1 cellular context compared by ENCODE assay signal in the genomic region with DNA sequence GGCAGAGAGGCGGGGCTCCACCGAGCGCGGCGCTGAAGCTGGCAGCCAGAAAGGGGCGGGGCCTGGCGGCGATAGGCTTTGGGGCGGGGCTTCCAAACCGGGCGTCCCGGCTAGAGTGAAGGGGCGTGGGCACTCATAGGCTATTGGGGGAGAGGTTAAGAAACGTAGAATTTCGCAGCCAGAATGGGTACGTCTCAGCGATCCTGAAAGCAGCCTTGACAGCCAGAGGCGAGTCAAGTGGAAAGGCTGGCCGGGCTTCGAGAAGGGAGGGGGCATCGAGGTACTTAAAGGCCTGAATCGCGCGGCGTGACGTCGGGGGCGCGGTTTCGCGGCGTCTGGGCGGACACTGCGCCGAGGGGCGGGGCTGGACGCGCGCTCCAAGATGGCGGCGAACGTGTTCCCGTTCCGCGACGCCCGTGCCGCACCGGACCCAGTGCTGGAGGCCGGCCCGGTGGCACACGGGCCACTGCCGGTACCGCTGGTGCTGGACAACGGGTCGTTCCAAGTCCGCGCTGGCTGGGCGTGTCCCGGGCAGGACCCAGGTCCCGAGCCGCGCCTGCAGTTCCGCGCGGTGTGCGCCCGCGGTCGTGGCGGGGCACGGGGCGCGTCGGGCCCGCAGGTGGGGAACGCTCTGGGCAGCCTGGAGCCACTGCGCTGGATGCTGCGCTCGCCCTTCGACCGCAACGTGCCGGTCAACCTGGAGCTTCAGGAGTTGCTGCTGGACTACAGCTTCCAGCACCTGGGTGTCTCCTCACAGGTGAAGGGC.
TF ChIP-seq lines count a peak whose summit lies in the region.

Gene ACTR5 (plus strand): TSS at position 364 of the 766 bp plus-strand sequence. CDS start 19 bp downstream, at position 383.

TF ChIP-seq in HEK293, 187 proteins besides CTCF, POLR2A, EP300 and RAD21 (continued from another document and continues in another):
- TF ChIP-seq ZNF140 (tag by site-specific recombination; IDR thresholded peaks at IDR 0.05) (no peak), ZNF423 (tag by site-specific recombination; IDR thresholded peaks at IDR 0.05) (no peak), ZNF660 (tag by site-specific recombination; IDR thresholded peaks at IDR 0.05) (no peak; the same call in 1 of the 2 replicates), RBAK (tag by site-specific recombination; IDR thresholded peaks at IDR 0.05) (no peak), ZNF600 (tag by site-specific recombination; IDR thresholded peaks at IDR 0.05) (peak; percentile 62; the same call in 1 of the 2 replicates), REPIN1 (tag by site-specific recombination; IDR thresholded peaks at IDR 0.05; ENCODE audit: low read depth) (no peak), SCRT1 (tag by site-specific recombination; IDR thresholded peaks at IDR 0.05; ENCODE audit: borderline replicate concordance) (no peak), SP7 (tag by site-specific recombination; IDR thresholded peaks at IDR 0.05) (peak; percentile 29; the same call in 1 of the 2 replicates), ZNF26 (tag by site-specific recombination; IDR thresholded peaks at IDR 0.05) (no peak), ZBTB8A (tag by site-specific recombination; IDR thresholded peaks at IDR 0.05) (peak; percentile 80), ZNF561 (tag by site-specific recombination; IDR thresholded peaks at IDR 0.05; ENCODE audit: borderline replicate concordance) (peak; percentile 92), SP2 (tag by site-specific recombination; IDR thresholded peaks at IDR 0.05) (peak; percentile 80), ZNF76 (tag by site-specific recombination; IDR thresholded peaks at IDR 0.05; ENCODE audit: borderline replicate concordance, low read depth) (peak; percentile 20; the same call in 1 of the 2 replicates), KLF8 (tag by site-specific recombination; IDR thresholded peaks at IDR 0.05) (peak; percentile 97), MEIS1 (CRISPR knock-in tag; IDR thresholded peaks at IDR 0.05; ENCODE audit: borderline replicate concordance) (no peak), WT1 (tag by site-specific recombination; IDR thresholded peaks at IDR 0.05) (no peak), ZSCAN5A (tag by site-specific recombination; IDR thresholded peaks at IDR 0.05) (peak; percentile 75; the same call in 1 of the 2 replicates), ZNF184 (tag by site-specific recombination; IDR thresholded peaks at IDR 0.05) (no peak), EGR2 (tag by site-specific recombination; IDR thresholded peaks at IDR 0.05; ENCODE audit: low read depth) (no peak), ZEB2 (tag by site-specific recombination; IDR thresholded peaks at IDR 0.05) (peak; percentile 53), KLF1 (tag by site-specific recombination; IDR thresholded peaks at IDR 0.05) (peak; percentile 77), ZNF341 (tag by site-specific recombination; IDR thresholded peaks at IDR 0.05; ENCODE audit: low read depth) (no peak), ZNF777 (tag by site-specific recombination; IDR thresholded peaks at IDR 0.05; ENCODE audit: borderline replicate concordance) (peak; percentile 50; the same call in 1 of the 2 replicates), SCRT2 (tag by site-specific recombination; IDR thresholded peaks at IDR 0.05) (0 out of 2 replicates have a peak, but pooled peaks have one; percentile 29), ZBTB17 (tag by site-specific recombination; IDR thresholded peaks at IDR 0.05) (no peak; the same call in 1 of the 2 replicates), ZNF585B (tag by site-specific recombination; IDR thresholded peaks at IDR 0.05) (no peak), ZNF707 (tag by site-specific recombination; IDR thresholded peaks at IDR 0.05) (no peak), ZNF274 (IDR thresholded peaks at IDR 0.05; ENCODE audit: low read length) (no peak), ZNF274 (tag by site-specific recombination; IDR thresholded peaks at IDR 0.05; ENCODE audit: borderline replicate concordance) (no peak), ZBTB20 (tag by site-specific recombination; IDR thresholded peaks at IDR 0.05) (peak; percentile 40; the same call in 1 of the 2 replicates), ZNF449 (tag by site-specific recombination; IDR thresholded peaks at IDR 0.05) (peak; percentile 33; the same call in 1 of the 2 replicates), ZNF16 (tag by site-specific recombination; IDR thresholded peaks at IDR 0.05; ENCODE audit: low read depth) (no peak), ZNF48 (tag by site-specific recombination; IDR thresholded peaks at IDR 0.05) (no peak), ZNF311 (tag by site-specific recombination; IDR thresholded peaks at IDR 0.05; ENCODE audit: borderline replicate concordance) (no peak)
- TF ChIP-seq, protein P1, sequence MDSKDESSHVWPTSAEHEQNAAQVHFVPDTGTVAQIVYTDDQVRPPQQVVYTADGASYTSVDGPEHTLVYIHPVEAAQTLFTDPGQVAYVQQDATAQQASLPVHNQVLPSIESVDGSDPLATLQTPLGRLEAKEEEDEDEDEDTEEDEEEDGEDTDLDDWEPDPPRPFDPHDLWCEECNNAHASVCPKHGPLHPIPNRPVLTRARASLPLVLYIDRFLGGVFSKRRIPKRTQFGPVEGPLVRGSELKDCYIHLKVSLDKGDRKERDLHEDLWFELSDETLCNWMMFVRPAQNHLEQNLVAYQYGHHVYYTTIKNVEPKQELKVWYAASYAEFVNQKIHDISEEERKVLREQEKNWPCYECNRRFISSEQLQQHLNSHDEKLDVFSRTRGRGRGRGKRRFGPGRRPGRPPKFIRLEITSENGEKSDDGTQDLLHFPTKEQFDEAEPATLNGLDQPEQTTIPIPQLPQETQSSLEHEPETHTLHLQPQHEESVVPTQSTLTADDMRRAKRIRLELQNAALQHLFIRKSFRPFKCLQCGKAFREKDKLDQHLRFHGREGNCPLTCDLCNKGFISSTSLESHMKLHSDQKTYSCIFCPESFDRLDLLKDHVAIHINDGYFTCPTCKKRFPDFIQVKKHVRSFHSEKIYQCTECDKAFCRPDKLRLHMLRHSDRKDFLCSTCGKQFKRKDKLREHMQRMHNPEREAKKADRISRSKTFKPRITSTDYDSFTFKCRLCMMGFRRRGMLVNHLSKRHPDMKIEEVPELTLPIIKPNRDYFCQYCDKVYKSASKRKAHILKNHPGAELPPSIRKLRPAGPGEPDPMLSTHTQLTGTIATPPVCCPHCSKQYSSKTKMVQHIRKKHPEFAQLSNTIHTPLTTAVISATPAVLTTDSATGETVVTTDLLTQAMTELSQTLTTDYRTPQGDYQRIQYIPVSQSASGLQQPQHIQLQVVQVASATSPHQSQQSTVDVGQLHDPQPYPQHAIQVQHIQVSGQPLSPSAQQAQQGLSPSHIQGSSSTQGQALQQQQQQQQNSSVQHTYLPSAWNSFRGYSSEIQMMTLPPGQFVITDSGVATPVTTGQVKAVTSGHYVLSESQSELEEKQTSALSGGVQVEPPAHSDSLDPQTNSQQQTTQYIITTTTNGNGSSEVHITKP (tag by site-specific recombination; IDR thresholded peaks at IDR 0.05), result peak; percentile 38; the same call in 1 of the 2 replicates
- TF ChIP-seq, protein P2, sequence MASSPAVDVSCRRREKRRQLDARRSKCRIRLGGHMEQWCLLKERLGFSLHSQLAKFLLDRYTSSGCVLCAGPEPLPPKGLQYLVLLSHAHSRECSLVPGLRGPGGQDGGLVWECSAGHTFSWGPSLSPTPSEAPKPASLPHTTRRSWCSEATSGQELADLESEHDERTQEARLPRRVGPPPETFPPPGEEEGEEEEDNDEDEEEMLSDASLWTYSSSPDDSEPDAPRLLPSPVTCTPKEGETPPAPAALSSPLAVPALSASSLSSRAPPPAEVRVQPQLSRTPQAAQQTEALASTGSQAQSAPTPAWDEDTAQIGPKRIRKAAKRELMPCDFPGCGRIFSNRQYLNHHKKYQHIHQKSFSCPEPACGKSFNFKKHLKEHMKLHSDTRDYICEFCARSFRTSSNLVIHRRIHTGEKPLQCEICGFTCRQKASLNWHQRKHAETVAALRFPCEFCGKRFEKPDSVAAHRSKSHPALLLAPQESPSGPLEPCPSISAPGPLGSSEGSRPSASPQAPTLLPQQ (tag by site-specific recombination; IDR thresholded peaks at IDR 0.05), result peak; percentile 62; the same call in 1 of the 2 replicates
- TF ChIP-seq, protein P3, sequence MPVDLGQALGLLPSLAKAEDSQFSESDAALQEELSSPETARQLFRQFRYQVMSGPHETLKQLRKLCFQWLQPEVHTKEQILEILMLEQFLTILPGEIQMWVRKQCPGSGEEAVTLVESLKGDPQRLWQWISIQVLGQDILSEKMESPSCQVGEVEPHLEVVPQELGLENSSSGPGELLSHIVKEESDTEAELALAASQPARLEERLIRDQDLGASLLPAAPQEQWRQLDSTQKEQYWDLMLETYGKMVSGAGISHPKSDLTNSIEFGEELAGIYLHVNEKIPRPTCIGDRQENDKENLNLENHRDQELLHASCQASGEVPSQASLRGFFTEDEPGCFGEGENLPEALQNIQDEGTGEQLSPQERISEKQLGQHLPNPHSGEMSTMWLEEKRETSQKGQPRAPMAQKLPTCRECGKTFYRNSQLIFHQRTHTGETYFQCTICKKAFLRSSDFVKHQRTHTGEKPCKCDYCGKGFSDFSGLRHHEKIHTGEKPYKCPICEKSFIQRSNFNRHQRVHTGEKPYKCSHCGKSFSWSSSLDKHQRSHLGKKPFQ (tag by site-specific recombination; IDR thresholded peaks at IDR 0.05), result no peak
- TF ChIP-seq, protein P4, sequence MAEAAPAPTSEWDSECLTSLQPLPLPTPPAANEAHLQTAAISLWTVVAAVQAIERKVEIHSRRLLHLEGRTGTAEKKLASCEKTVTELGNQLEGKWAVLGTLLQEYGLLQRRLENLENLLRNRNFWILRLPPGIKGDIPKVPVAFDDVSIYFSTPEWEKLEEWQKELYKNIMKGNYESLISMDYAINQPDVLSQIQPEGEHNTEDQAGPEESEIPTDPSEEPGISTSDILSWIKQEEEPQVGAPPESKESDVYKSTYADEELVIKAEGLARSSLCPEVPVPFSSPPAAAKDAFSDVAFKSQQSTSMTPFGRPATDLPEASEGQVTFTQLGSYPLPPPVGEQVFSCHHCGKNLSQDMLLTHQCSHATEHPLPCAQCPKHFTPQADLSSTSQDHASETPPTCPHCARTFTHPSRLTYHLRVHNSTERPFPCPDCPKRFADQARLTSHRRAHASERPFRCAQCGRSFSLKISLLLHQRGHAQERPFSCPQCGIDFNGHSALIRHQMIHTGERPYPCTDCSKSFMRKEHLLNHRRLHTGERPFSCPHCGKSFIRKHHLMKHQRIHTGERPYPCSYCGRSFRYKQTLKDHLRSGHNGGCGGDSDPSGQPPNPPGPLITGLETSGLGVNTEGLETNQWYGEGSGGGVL (tag by site-specific recombination; IDR thresholded peaks at IDR 0.05), result peak; percentile 14; the same call in 1 of the 2 replicates
- TF ChIP-seq, protein P5, sequence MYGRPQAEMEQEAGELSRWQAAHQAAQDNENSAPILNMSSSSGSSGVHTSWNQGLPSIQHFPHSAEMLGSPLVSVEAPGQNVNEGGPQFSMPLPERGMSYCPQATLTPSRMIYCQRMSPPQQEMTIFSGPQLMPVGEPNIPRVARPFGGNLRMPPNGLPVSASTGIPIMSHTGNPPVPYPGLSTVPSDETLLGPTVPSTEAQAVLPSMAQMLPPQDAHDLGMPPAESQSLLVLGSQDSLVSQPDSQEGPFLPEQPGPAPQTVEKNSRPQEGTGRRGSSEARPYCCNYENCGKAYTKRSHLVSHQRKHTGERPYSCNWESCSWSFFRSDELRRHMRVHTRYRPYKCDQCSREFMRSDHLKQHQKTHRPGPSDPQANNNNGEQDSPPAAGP (tag by site-specific recombination; IDR thresholded peaks at IDR 0.05), result peak; percentile 38; the same call in 1 of the 2 replicates
- TF ChIP-seq, protein P6, sequence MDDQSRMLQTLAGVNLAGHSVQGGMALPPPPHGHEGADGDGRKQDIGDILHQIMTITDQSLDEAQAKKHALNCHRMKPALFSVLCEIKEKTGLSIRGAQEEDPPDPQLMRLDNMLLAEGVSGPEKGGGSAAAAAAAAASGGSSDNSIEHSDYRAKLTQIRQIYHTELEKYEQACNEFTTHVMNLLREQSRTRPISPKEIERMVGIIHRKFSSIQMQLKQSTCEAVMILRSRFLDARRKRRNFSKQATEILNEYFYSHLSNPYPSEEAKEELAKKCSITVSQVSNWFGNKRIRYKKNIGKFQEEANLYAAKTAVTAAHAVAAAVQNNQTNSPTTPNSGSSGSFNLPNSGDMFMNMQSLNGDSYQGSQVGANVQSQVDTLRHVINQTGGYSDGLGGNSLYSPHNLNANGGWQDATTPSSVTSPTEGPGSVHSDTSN (CRISPR knock-in tag; IDR thresholded peaks at IDR 0.05), result no peak
